ENCODE assay signal across 8 cellular contexts in the genomic region with DNA sequence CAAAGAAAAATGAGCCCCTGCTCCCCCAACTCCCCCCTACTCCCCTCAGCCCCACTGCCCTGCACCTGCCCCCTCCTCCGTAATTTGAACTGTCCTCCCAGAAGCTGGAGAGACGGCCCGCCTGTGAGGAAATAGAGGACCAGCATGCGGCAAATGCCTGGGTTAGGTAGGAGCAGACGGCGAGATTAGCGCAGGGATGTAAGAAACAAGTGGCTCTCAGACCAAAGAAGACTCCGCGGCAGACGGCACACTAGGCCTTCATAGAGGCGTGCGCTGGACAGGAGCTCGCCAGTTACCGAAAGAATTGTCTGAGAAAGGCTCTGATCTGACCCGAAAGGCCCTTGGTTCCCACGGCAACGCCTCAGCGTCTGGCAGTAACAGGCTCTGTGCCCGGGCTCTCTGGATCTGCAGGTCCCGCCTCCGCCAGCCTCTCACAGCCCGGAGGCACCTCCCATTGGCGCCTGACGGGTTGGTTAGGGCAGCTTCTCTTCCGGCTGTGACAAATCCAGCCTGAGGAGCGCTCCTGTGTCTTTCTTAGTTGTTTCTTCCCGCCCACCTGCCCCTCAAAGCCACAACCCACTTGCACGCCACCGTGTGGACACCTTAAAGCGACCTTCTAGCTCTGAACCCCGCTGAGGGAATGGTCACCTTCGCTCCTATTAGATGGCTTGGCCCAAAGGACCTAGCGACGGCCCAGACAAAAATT. TPM values are rescaled to one million over a fixed set of nuclear protein-coding genes. Genes with fewer than 3 reads are reported as not detected.
A peak's percentile ranks its signal among the peaks of the same experiment; 100 is the strongest.
DNase-seq lines count a peak whose midpoint lies in the region; ATAC-seq, FAIRE-seq and TF ChIP-seq lines count a peak whose summit lies in the region.
"Not testable (repeated sequence)": the region's sequence is repeated elsewhere in the genome, so short reads cannot be mapped to it uniquely, and the experiment has no call there.

No MANE protein-coding gene starts in this region.

- ATAC-seq in activated CD4-positive, CD25-positive, alpha-beta regulatory T cell treated with anti-CD3 and anti-CD28 coated beads, Interleukin-2, amount 50 U/mL, for 24 hours = peak; percentile 94 to 99
- ATAC-seq in K562 = peak; percentile 57

- TF ChIP-seq EP300 in K562 (IDR thresholded peaks at IDR 0.05; ENCODE audit: low read length) = not testable (repeated sequence)

- H3K9ac ChIP-seq in K562 (ENCODE audit: insufficient read depth in 1 of 2, low read depth in 2 of 2, low read length in 2 of 2); fibroblast of lung (ENCODE audit: insufficient read depth, low read length): not testable (repeated sequence)

- intact Hi-C loops in K562 (cut with micrococcal nuclease); testis (cut with DNase I; ENCODE audit: low total_unique reads): not testable (repeated sequence)

- not testable (repeated sequence) for H3K4me1 ChIP-seq in K562 (replicated peaks in 1 of 2; ENCODE audit: control insufficient read depth in 2 of 2, insufficient read depth in 2 of 2, low read length in 2 of 2); fibroblast of lung (ENCODE audit: control insufficient read depth, extremely low read depth, insufficient read depth, low read length); testis

- FAIRE-seq in K562 (lab: Jason Lieb, UNC) = not testable (repeated sequence)

- TF ChIP-seq POLR2A in K562 (conservative IDR thresholded peaks at IDR 0.05); testis (IDR thresholded peaks at IDR 0.05): not testable (repeated sequence)

- not testable (repeated sequence) for H3K27me3 ChIP-seq in K562 (ENCODE audit: control insufficient read depth in 2 of 2, insufficient read depth in 2 of 2, low read length in 2 of 2); fibroblast of lung (ENCODE audit: control insufficient read depth, insufficient read depth, low read length); testis

- CTCF ChIA-PET in K562 (lab: Yijun Ruan, JAX; ENCODE audit: low intra/inter-chr PET ratio) = not testable (repeated sequence)

- not testable (repeated sequence) for H3K9me3 ChIP-seq in K562 (replicated peaks; ENCODE audit: control insufficient read depth, insufficient read depth, low read depth, low read length); fibroblast of lung (ENCODE audit: control insufficient read depth, insufficient read depth, low read depth, low read length); testis

- not testable (repeated sequence) for H3K4me2 ChIP-seq in K562 (ENCODE audit: insufficient read depth, low read length); fibroblast of lung (ENCODE audit: extremely low read depth, insufficient read depth, low read length)

- H3K9me1 ChIP-seq in K562 (ENCODE audit: control insufficient read depth, insufficient read depth, low read length) = not testable (repeated sequence)

- POLR2A ChIA-PET in K562 (lab: Yijun Ruan, JAX) = not testable (repeated sequence)

- H2AFZ ChIP-seq in K562 (ENCODE audit: low read depth, low read length); fibroblast of lung (ENCODE audit: low read length): not testable (repeated sequence)

- BruUV-seq in K562 (replicated peaks; lab: Mats Ljungman, UMichigan) = not testable (repeated sequence)

- H3K79me2 ChIP-seq in K562 (ENCODE audit: control insufficient read depth, insufficient read depth, low read length); fibroblast of lung (ENCODE audit: control insufficient read depth, insufficient read depth, low read length): not testable (repeated sequence)

- WGBS in K562 (ENCODE audit: insufficient coverage, low coverage, missing lambda C conversion rate) = 14% methylated on average over 21 of the region's 34 CpGs
- 4% methylated on average over 19 to 34 of the region's 34 CpGs for WGBS in testis, 2 donors

- DNase-seq in DMS53 (lab: John Stamatoyannopoulos, UW) = peak; percentile 94
- peak; percentile 8 to 33 for DNase-seq in NCI-H187 (lab: John Stamatoyannopoulos, UW)
- peak in 1 of 4 experiments; percentile 24 for DNase-seq in K562 (ENCODE audit: extremely low read depth in 1 of 4, low spot score in 3 of 4)
- peak; percentile 11 to 62 for DNase-seq in fibroblast of lung (ENCODE audit: low read depth in 2 of 2)
- peak; percentile 21 for DNase-seq in iPS-NIHi11 (ENCODE audit: low spot score)
- DNase-seq in nucleus accumbens (lab: John Stamatoyannopoulos, UW) = peak in 29 of 56 donors; percentile 3 to 64 (median 35)
- peak; percentile 69 for DNase-seq in testis

- peak in 1 of 2 experiments; percentile 31; a peak in 2 of 4 replicates for TF ChIP-seq RAD21 in K562 (CRISPR knock-in tag; conservative IDR thresholded peaks at IDR 0.05 in 1 of 2, IDR thresholded peaks at IDR 0.05 in 1 of 2)

- peak in 1 of 3 experiments; percentile 17; a peak in 1 of 6 replicates for TF ChIP-seq CTCF in K562 (IDR thresholded peaks at IDR 0.05 in 2 of 3, conservative IDR thresholded peaks at IDR 0.05 in 1 of 3; ENCODE audit: insufficient read depth in 2 of 3, low read depth in 1 of 3, low read length in 3 of 3)
- not testable (repeated sequence) for TF ChIP-seq CTCF in fibroblast of lung (conservative IDR thresholded peaks at IDR 0.05 in 1 of 2, IDR thresholded peaks at IDR 0.05 in 1 of 2; ENCODE audit: low read depth in 1 of 2, low read length in 2 of 2); testis (IDR thresholded peaks at IDR 0.05)

- not testable (repeated sequence) for H4K20me1 ChIP-seq in K562 (replicated peaks; ENCODE audit: control insufficient read depth, insufficient read depth, low read length); fibroblast of lung (ENCODE audit: control insufficient read depth, extremely low read depth, insufficient read depth, low read length)

- H3K27ac ChIP-seq in K562 (ENCODE audit: extremely low read depth, low read depth, low read length); fibroblast of lung (ENCODE audit: insufficient read depth, low read length); testis: not testable (repeated sequence)

- not testable (repeated sequence) for H3K4me3 ChIP-seq in K562; fibroblast of lung (replicated peaks in 1 of 4; ENCODE audit: control extremely low read depth in 1 of 4, insufficient read depth in 1 of 4, low read depth in 3 of 4, low read length in 4 of 4)
- peak overlapping the region; percentile 4 to 43 for H3K4me3 ChIP-seq in testis

- in situ Hi-C loops in K562 (cut with MboI) = not testable (repeated sequence)

- H3K36me3 ChIP-seq in K562 (ENCODE audit: control insufficient read depth, insufficient read depth, low read length); fibroblast of lung (ENCODE audit: control insufficient read depth, insufficient read depth, low read length); testis (ENCODE audit: low read depth, missing control alignments): not testable (repeated sequence)

RNA-seq across cellular contexts. Expression of gene ZNF850, which starts 19.0 kb away (rescaled TPM):
- 13.7 and 31.2 TPM in 2 replicates for total RNA-seq in K562 (2011; cell fraction: chromatin; rRNA removed; ENCODE audit: low replicate concordance)
- total RNA-seq in K562 (2011; cell fraction: nucleolus; rRNA removed) = 16.7 and 20.5 TPM in 2 replicates
- total RNA-seq in K562 (2011; cell fraction: nucleoplasm; rRNA removed) = 17.1 and 18.5 TPM in 2 replicates
- total RNA-seq in K562 (2014; rRNA removed) (5.3 and 6.6 TPM in 2 replicates), K562 (2014; rRNA removed; fragmentation: Illumina TruSeq; extraction: Trizol) (13.0 and 16.2 TPM in 2 replicates), K562 (2015; rRNA removed; fragmentation: Illumina TruSeq; extraction: Trizol) (10.1 and 11.2 TPM in 2 replicates), K562 (2021) (8.6 and 10.4 TPM in 2 replicates), fibroblast of lung (1.2 and 1.8 TPM in 2 replicates), testis (10 to 100 TPM; 10.6 to 17.8 TPM)
- polyA plus RNA-seq in K562 (2011; rRNA removed) (5.9 and 6.5 TPM in 2 replicates), K562 (2014; fragmentation: Illumina TruSeq; extraction: Trizol) (2.5 and 2.9 TPM in 2 replicates), K562 (2014; fragmentation: Nextera tagmentation; extraction: Ambion mirVana) (1 to 10 TPM; 1.2 to 1.8 TPM), K562 (2014; rRNA removed) (4.8 and 5.3 TPM in 2 replicates), fibroblast of lung (1.4 and 1.6 TPM in 2 replicates), testis (ENCODE audit: insufficient read depth, low read depth, low replicate concordance) (4.1 TPM)
- 2.1 and 4.2 TPM in 2 replicates for polyA plus RNA-seq in K562 (2011; cell fraction: cytosol; rRNA removed)
- polyA plus RNA-seq in K562 (2011; cell fraction: nucleus; rRNA removed) = 3.3 and 5.8 TPM in 2 replicates
- 2.1 and 2.5 TPM in 2 replicates for polyA plus RNA-seq in K562 (2012)
- polyA minus RNA-seq in K562 (2011; rRNA and poly(A)+ RNA removed) = 20.6 and 26.8 TPM in 2 replicates
- polyA minus RNA-seq in K562 (2011; cell fraction: cytosol; rRNA and poly(A)+ RNA removed) = 4.4 and 7.4 TPM in 2 replicates
- polyA minus RNA-seq in K562 (2011; cell fraction: nucleus; rRNA and poly(A)+ RNA removed) = 4.0 and 10.0 TPM in 2 replicates
- polyA plus RNA-seq in fibroblast of lung (2012) = 0.54 and 0.93 TPM in 2 replicates
- polyA minus RNA-seq in fibroblast of lung (ENCODE audit: low replicate concordance) = 0.35 and 0.70 TPM in 2 replicates

RNA-seq across cellular contexts. Expression of gene ZNF790, which starts 46.6 kb away (rescaled TPM):
- 0.46 and 1.1 TPM in 2 replicates for total RNA-seq in K562 (2011; cell fraction: chromatin; rRNA removed; ENCODE audit: low replicate concordance)
- total RNA-seq in K562 (2011; cell fraction: nucleolus; rRNA removed) = 1.1 and 1.8 TPM in 2 replicates
- total RNA-seq in K562 (2011; cell fraction: nucleoplasm; rRNA removed) = 1.5 and 1.7 TPM in 2 replicates
- total RNA-seq in K562 (2014; rRNA removed) (0.24 and 1.2 TPM in 2 replicates), K562 (2014; rRNA removed; fragmentation: Illumina TruSeq; extraction: Trizol) (0.87 and 1.6 TPM in 2 replicates), K562 (2015; rRNA removed; fragmentation: Illumina TruSeq; extraction: Trizol) (0.41 and 0.62 TPM in 2 replicates), K562 (2021) (0.38 and 0.49 TPM in 2 replicates), fibroblast of lung (9.1 and 9.2 TPM in 2 replicates), testis (1 to 10 TPM; 7.4 to 9.3 TPM)
- polyA plus RNA-seq in K562 (2011; rRNA removed) (0.07 and 0.33 TPM in 2 replicates), K562 (2014; fragmentation: Illumina TruSeq; extraction: Trizol) (0.29 and 0.37 TPM in 2 replicates), K562 (2014; fragmentation: Nextera tagmentation; extraction: Ambion mirVana) (under 1 TPM; 0.46 to 0.53 TPM), K562 (2014; rRNA removed) (0.88 and 1.7 TPM in 2 replicates), fibroblast of lung (3.0 and 4.4 TPM in 2 replicates), testis (ENCODE audit: insufficient read depth, low read depth, low replicate concordance) (16.9 TPM)
- 0.03 and 0.06 TPM in 2 replicates for polyA plus RNA-seq in K562 (2011; cell fraction: cytosol; rRNA removed)
- 0.03 and 0.24 TPM in 2 replicates for polyA plus RNA-seq in K562 (2011; cell fraction: nucleus; rRNA removed)
- polyA plus RNA-seq in K562 (2012) = 0.30 and 0.62 TPM in 2 replicates
- polyA minus RNA-seq in K562 (2011; rRNA and poly(A)+ RNA removed) = 0.32 and 0.42 TPM in 2 replicates
- not detected in 2 replicates for polyA minus RNA-seq in K562 (2011; cell fraction: cytosol; rRNA and poly(A)+ RNA removed)
- polyA minus RNA-seq in K562 (2011; cell fraction: nucleus; rRNA and poly(A)+ RNA removed) = 0.67 and 1.1 TPM in 2 replicates
- 2.6 and 3.6 TPM in 2 replicates for polyA plus RNA-seq in fibroblast of lung (2012)
- polyA minus RNA-seq in fibroblast of lung (ENCODE audit: low replicate concordance) = not detected in 2 replicates

RNA-seq across cellular contexts. Expression of gene ZNF345, which starts 59.1 kb away (rescaled TPM):
- 1.2 and 3.3 TPM in 2 replicates for total RNA-seq in K562 (2011; cell fraction: chromatin; rRNA removed; ENCODE audit: low replicate concordance)
- 0.92 and 1.3 TPM in 2 replicates for total RNA-seq in K562 (2011; cell fraction: nucleolus; rRNA removed)
- total RNA-seq in K562 (2011; cell fraction: nucleoplasm; rRNA removed) = 2.1 and 3.4 TPM in 2 replicates
- total RNA-seq in K562 (2014; rRNA removed) (0.64 and 0.65 TPM in 2 replicates), K562 (2014; rRNA removed; fragmentation: Illumina TruSeq; extraction: Trizol) (0.65 and 1.2 TPM in 2 replicates), K562 (2015; rRNA removed; fragmentation: Illumina TruSeq; extraction: Trizol) (0.54 and 0.57 TPM in 2 replicates), K562 (2021) (1.4 and 1.6 TPM in 2 replicates), fibroblast of lung (2.8 and 3.9 TPM in 2 replicates), testis (10 to 100 TPM in 1 of 2 donors, 1 to 10 TPM in 1; 9.5 to 14.4 TPM)
- polyA plus RNA-seq in K562 (2011; rRNA removed) (0.47 and 1.3 TPM in 2 replicates), K562 (2014; fragmentation: Illumina TruSeq; extraction: Trizol) (0.42 and 0.51 TPM in 2 replicates), K562 (2014; fragmentation: Nextera tagmentation; extraction: Ambion mirVana) (under 1 TPM; 0.38 to 0.84 TPM), K562 (2014; rRNA removed) (0.31 and 1.1 TPM in 2 replicates), fibroblast of lung (1.4 and 2.3 TPM in 2 replicates), testis (ENCODE audit: insufficient read depth, low read depth, low replicate concordance) (14.3 TPM)
- polyA plus RNA-seq in K562 (2011; cell fraction: cytosol; rRNA removed) = 0.22 and 0.33 TPM in 2 replicates
- 0.38 and 1.2 TPM in 2 replicates for polyA plus RNA-seq in K562 (2011; cell fraction: nucleus; rRNA removed)
- 0.31 and 1.1 TPM in 2 replicates for polyA plus RNA-seq in K562 (2012)
- polyA minus RNA-seq in K562 (2011; rRNA and poly(A)+ RNA removed) = 0.39 and 0.88 TPM in 2 replicates
- polyA minus RNA-seq in K562 (2011; cell fraction: cytosol; rRNA and poly(A)+ RNA removed) = not detected in 2 replicates
- 0.11 and 0.54 TPM in 2 replicates for polyA minus RNA-seq in K562 (2011; cell fraction: nucleus; rRNA and poly(A)+ RNA removed)
- polyA plus RNA-seq in fibroblast of lung (2012) = 1.0 and 1.5 TPM in 2 replicates
- not detected in 2 replicates for polyA minus RNA-seq in fibroblast of lung (ENCODE audit: low replicate concordance)
